ENCODE assay signal across 11 cellular contexts in the genomic region with DNA sequence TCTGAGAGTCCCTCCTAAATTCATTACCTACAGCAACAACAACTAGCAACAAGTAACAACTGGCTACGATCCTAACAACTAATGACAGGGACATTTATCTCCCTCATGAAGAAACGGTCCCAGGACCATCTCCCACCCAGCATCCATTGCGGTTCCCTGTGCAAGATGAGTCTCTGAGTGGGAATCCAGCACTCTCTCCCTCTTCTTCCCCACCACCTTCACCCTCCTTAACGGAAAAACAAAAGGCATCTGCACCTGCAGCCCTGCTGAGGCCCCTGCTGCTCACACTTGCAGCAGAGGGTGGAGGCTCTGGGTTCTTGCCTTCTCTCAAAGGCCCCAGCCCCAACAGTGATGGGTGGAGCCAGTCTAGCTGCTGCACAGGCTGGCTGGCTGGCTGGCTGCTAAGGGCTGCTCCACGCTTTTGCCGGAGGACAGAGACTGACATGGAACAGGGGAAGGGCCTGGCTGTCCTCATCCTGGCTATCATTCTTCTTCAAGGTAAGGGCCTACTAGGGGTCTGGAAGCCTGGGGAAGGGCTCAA. TPM values are rescaled to one million over a fixed set of nuclear protein-coding genes. Genes with fewer than 3 reads are reported as not detected.
DNase-seq lines count a peak whose midpoint lies in the region; ATAC-seq, FAIRE-seq and TF ChIP-seq lines count a peak whose summit lies in the region.
"Had no signal": no experiment of that assay in that cellular context is flagged by ENCODE, and none has a peak within 500 bp of the region (broad histone marks: within the 10 kb centered on the region; RNA-seq: fewer than 3 reads in every experiment).

A gene (plus strand): TSS at position 364 of the 541 bp plus-strand sequence. CDS start 80 bp downstream, at position 444.

- 87% methylated on average over 6 of the region's 6 CpGs; no CpG with 5 or more reads in 1 of the 2 experiments for WGBS in H1 (ENCODE audit: extremely low coverage in 1 of 2, insufficient coverage in 1 of 2, insufficient read length in 1 of 2, insufficient replicate concordance in 2 of 2, low coverage in 1 of 2, low lambda C conversion rate in 2 of 2, missing lambda C conversion rate in 1 of 2), 2 experiments

- CTCF ChIA-PET in H1 (lab: Charles Lee; ENCODE audit: partially characterized antibody) (no interaction called here), A673 (lab: Charles Lee) (no interaction called here)

- H3K4me3 ChIP-seq in Peyer's patch (peak within 1 kb of the TSS; percentile 26 to 42 (median 30)), H1 (ENCODE audit: extremely low read depth in 1 of 4, insufficient read depth in 2 of 4, low read depth in 3 of 4, low read length in 4 of 4) (no peak within 1 kb of the TSS), A673 (ENCODE audit: low read depth, low read length, poor library complexity, severe bottlenecking) (no peak within 1 kb of the TSS)
- H3K4me3 ChIP-seq: lung had no signal

- H4K20me1 ChIP-seq in H1 (replicated peaks in 1 of 2; ENCODE audit: control insufficient read depth in 1 of 2, insufficient read depth in 2 of 2, low read length in 2 of 2) = no peaks in the 10 kb centered on the region

- DNase-seq in Peyer's patch = peak in 2 of 3 donors; percentile 59 to 77
- DNase-seq in activated T-cell treated with anti-CD3 and anti-CD28 coated beads for 1 hour (ENCODE audit: low read depth) = peak; percentile 63
- no peak for DNase-seq in H1 (ENCODE audit: low read depth in 1 of 2, low spot score in 2 of 2)
- peak; percentile 39 for DNase-seq in stimulated activated CD8-positive, alpha-beta memory T cell treated with anti-CD3 and anti-CD28 coated beads, Interleukin-12 subunit alpha, Interleukin-12 subunit beta, amount 100 ng/mL, for 4 hours (ENCODE audit: low read depth)
- DNase-seq in foreskin melanocyte = no peak
- no peak for DNase-seq in Kasumi-1 (lab: John Stamatoyannopoulos, UW)
- DNase-seq in A673 (ENCODE audit: low spot score) = no peak
- DNase-seq: IMR-90 had no signal

- H4K8ac ChIP-seq in H1 (ENCODE audit: extremely low read depth, insufficient read depth, low read length) = no peak within 1 kb of the TSS

- no peak within 1 kb of the TSS for H2BK15ac ChIP-seq in H1 (ENCODE audit: low read length)

- H2AK5ac ChIP-seq in H1 (ENCODE audit: low read depth, low read length) = no peak within 1 kb of the TSS

- TF ChIP-seq EP300 in H1 (IDR thresholded peaks at IDR 0.05; ENCODE audit: borderline replicate concordance in 1 of 2, low read depth in 2 of 2, low read length in 2 of 2) = no peak

- H3K27ac ChIP-seq in Peyer's patch (peak within 1 kb of the TSS; percentile 42 to 76 (median 69)), H1 (ENCODE audit: low read depth, low read length) (no peak within 1 kb of the TSS), A673 (ENCODE audit: low read depth, low read length, poor library complexity, severe bottlenecking) (no peak within 1 kb of the TSS)

- H3K9me3 ChIP-seq in Peyer's patch (no peaks in the 10 kb centered on the region), H1 (ENCODE audit: insufficient read depth in 2 of 2, low read depth in 1 of 2, low read length in 1 of 2) (no peaks in the 10 kb centered on the region), A673 (ENCODE audit: low read depth, low read length, poor library complexity, severe bottlenecking) (no peaks in the 10 kb centered on the region)

- no peak for TF ChIP-seq CTCF in Peyer's patch (IDR thresholded peaks at IDR 0.05)
- no peak for TF ChIP-seq CTCF in H1 (IDR thresholded peaks at IDR 0.05; ENCODE audit: control extremely low read depth in 1 of 3, insufficient read depth in 1 of 3, low read depth in 1 of 3, low read length in 3 of 3)
- TF ChIP-seq CTCF in A673 (conservative IDR thresholded peaks at IDR 0.05; ENCODE audit: low read depth, low read length) = no peak

- no peaks in the 10 kb centered on the region for H3K27me3 ChIP-seq in Peyer's patch
- peaks cover 0 to 3% (median 1%) of the 10 kb centered on the region in 4 experiments; a peak in 2 of 7 replicates for H3K27me3 ChIP-seq in H1 (replicated peaks in 1 of 4; ENCODE audit: control insufficient read depth in 3 of 4, extremely low read depth in 1 of 4, insufficient read depth in 3 of 4, low read length in 3 of 4)
- peaks cover 23% of the 10 kb centered on the region for H3K27me3 ChIP-seq in A673 (replicated peaks; ENCODE audit: insufficient read depth, low read depth, low read length, poor library complexity)

- ATAC-seq in GM21367 (IDR thresholded peaks at IDR 0.05; ENCODE audit: unreplicated experiment) = no peak

- no peak within 1 kb of the TSS for H2BK12ac ChIP-seq in H1 (ENCODE audit: low read depth, low read length)

- no peak within 1 kb of the TSS for H2BK20ac ChIP-seq in H1 (ENCODE audit: low read length)

- no peak within 1 kb of the TSS for H3K56ac ChIP-seq in H1 (replicated peaks; ENCODE audit: insufficient read length, low read depth, low read length)

- H3K9ac ChIP-seq in H1 (replicated peaks in 1 of 4; ENCODE audit: extremely low read depth in 1 of 4, low read depth in 3 of 4, low read length in 3 of 4) = no peak within 1 kb of the TSS

- H3K4me1 ChIP-seq in Peyer's patch (no peaks in the 10 kb centered on the region), H1 (replicated peaks in 1 of 4; ENCODE audit: control insufficient read depth in 3 of 4, insufficient read depth in 4 of 4, low read length in 3 of 4) (no peaks in the 10 kb centered on the region), A673 (ENCODE audit: insufficient read depth, low read length, poor library complexity, severe bottlenecking) (no peaks in the 10 kb centered on the region)

- H3K79me2 ChIP-seq in H1 (ENCODE audit: control insufficient read depth in 1 of 2, insufficient read depth in 2 of 2, low read length in 2 of 2) = no peaks in the 10 kb centered on the region

- H3K14ac ChIP-seq in H1 (ENCODE audit: insufficient read length) = no peak within 1 kb of the TSS

- H4K91ac ChIP-seq in H1 (replicated peaks; ENCODE audit: insufficient read length, low read length) = no peak within 1 kb of the TSS

- H3K23me2 ChIP-seq in H1 (ENCODE audit: low read depth, low read length) = no peaks in the 10 kb centered on the region; the same call in 1 of the 2 replicates

- H4K5ac ChIP-seq in H1 (ENCODE audit: insufficient read length, low read depth, low read length) = no peak within 1 kb of the TSS

- H2AFZ ChIP-seq in H1 (ENCODE audit: low read length) = 0 out of 2 replicates have a peak within 1 kb of the TSS, but pooled peaks have one; percentile 73

- no peak within 1 kb of the TSS for H3K23ac ChIP-seq in H1 (ENCODE audit: insufficient read length)

- no peak for FAIRE-seq in H1 (lab: Jason Lieb, UNC)

- H3K18ac ChIP-seq in H1 (ENCODE audit: extremely low read depth, low read length) = no peak within 1 kb of the TSS

- no peak within 1 kb of the TSS for H3K4ac ChIP-seq in H1 (replicated peaks; ENCODE audit: insufficient read length, low read depth, low read length)

- H3K4me2 ChIP-seq in H1 (ENCODE audit: insufficient read depth in 1 of 2, low read depth in 2 of 2, low read length in 2 of 2) = no peak within 1 kb of the TSS

- no peak for TF ChIP-seq RAD21 in H1 (IDR thresholded peaks at IDR 0.05 in 1 of 2, conservative IDR thresholded peaks at IDR 0.05 in 1 of 2; ENCODE audit: low read depth in 2 of 2, low read length in 2 of 2)

- no peaks in the 10 kb centered on the region for H3K36me3 ChIP-seq in Peyer's patch
- no peaks in the 10 kb centered on the region for H3K36me3 ChIP-seq in H1 (ENCODE audit: control insufficient read depth in 2 of 4, insufficient read depth in 4 of 4, low read length in 3 of 4)
- H3K36me3 ChIP-seq in A673 (ENCODE audit: insufficient read depth, low read length, poor library complexity, severe bottlenecking) = no peaks in the 10 kb centered on the region

- TF ChIP-seq POLR2A in Peyer's patch (IDR thresholded peaks at IDR 0.05) (peak; percentile 19 to 37), H1 (IDR thresholded peaks at IDR 0.05; ENCODE audit: control extremely low read depth in 1 of 2, low read depth in 2 of 2, low read length in 2 of 2) (no peak)

- no peaks in the 10 kb centered on the region for H3K79me1 ChIP-seq in H1 (ENCODE audit: low read depth, low read length)

- H2BK120ac ChIP-seq in H1 (replicated peaks; ENCODE audit: low read depth, low read length) = no peak within 1 kb of the TSS

- BruUV-seq in A673 (replicated peaks; lab: Mats Ljungman, UMichigan) = no TSS peak

- POLR2A ChIA-PET in H1 (lab: Charles Lee; ENCODE audit: partially characterized antibody) = no interaction called here
- POLR2A ChIA-PET in A673 (lab: Charles Lee; ENCODE audit: low non-redundant PET) = no interaction called here

- no peak within 1 kb of the TSS for H2BK5ac ChIP-seq in H1 (ENCODE audit: low read depth, low read length)

- intact Hi-C loops in A673 (cut with micrococcal nuclease; ENCODE audit: unreplicated experiment) = no loop called here

TF ChIP-seq in H1, 55 proteins besides CTCF, POLR2A, EP300 and RAD21:
- no peak for TF ChIP-seq RXRA (IDR thresholded peaks at IDR 0.05; ENCODE audit: insufficient read depth, low read depth, low read length)
- TF ChIP-seq ASH2L (IDR thresholded peaks at IDR 0.05; ENCODE audit: low read length) = no peak
- no peak for TF ChIP-seq TEAD4 (IDR thresholded peaks at IDR 0.05; ENCODE audit: low read depth, low read length)
- no peak for TF ChIP-seq GABPA (IDR thresholded peaks at IDR 0.05; ENCODE audit: borderline replicate concordance, insufficient read depth, low read length)

RNA-seq across cellular contexts. Expression of the gene that starts here (rescaled TPM):
- total RNA-seq in Peyer's patch = 1 to 10 TPM; 4.7 to 7.0 (median 5.4) TPM
- total RNA-seq in H1 (2021; fragmentation: NEBNext Ultra II Directional; extraction: Animal tissue kit (Norgen Biotek cat#: 25700)) = not detected in 2 replicates
- polyA plus RNA-seq in H1 (2011; rRNA removed) = 0.02 TPM in 1 of 2 replicates, not detected in the other
- not detected for polyA plus RNA-seq in H1 (2011; cell fraction: cytosol; rRNA removed)
- not detected for polyA plus RNA-seq in H1 (2011; cell fraction: nucleus; rRNA removed)
- not detected in 4 replicates for polyA plus RNA-seq in H1 (2012, experiment 1 of 2)
- polyA plus RNA-seq in H1 (2012, experiment 2 of 2) = not detected
- not detected for polyA plus RNA-seq in H1 (2013, experiment 1 of 2)
- 0.02 TPM for polyA plus RNA-seq in H1 (2013, experiment 2 of 2)
- polyA minus RNA-seq in H1 (2011; rRNA and poly(A)+ RNA removed) = not detected in 2 replicates
- polyA minus RNA-seq in H1 (2011; cell fraction: cytosol; rRNA and poly(A)+ RNA removed) = not detected
- polyA minus RNA-seq in H1 (2011; cell fraction: nucleus; rRNA and poly(A)+ RNA removed) = not detected
- total RNA-seq in A673 (2021) = not detected in 2 replicates
- total RNA-seq: IMR-90 had no signal
- polyA plus RNA-seq: BJ, IMR-90 had no signal

Comparison
In these comparisons a context has a peak if more than half of its experiments do, and no peak if none do; other contexts are left out.
1. DNase-seq: peak in Peyer's patch (2 of 3), activated T-cell treated with anti-CD3 and anti-CD28 coated beads for 1 hour (single experiment) and stimulated activated CD8-positive, alpha-beta memory T cell treated with anti-CD3 and anti-CD28 coated beads, Interleukin-12 subunit alpha, Interleukin-12 subunit beta, amount 100 ng/mL, for 4 hours (single experiment); none in H1 (0 of 2), foreskin melanocyte (single experiment), Kasumi-1 (0 of 2) and A673 (single experiment).
2. H3K27ac ChIP-seq: peak in Peyer's patch (4 of 4); none in H1 (single experiment) and A673 (single experiment).
3. H3K4me3 ChIP-seq: peak in Peyer's patch (4 of 4); none in H1 (0 of 4) and A673 (single experiment).
4. POLR2A ChIP-seq: peak in Peyer's patch (2 of 2); none in H1 (0 of 2).